28 cellular contexts compared by ENCODE assay signal in genomic region chr1:110062612-110063011, GRCh38. TPM values are rescaled to one million over a fixed set of nuclear protein-coding genes. Genes with fewer than 3 reads are reported as not detected.
"Had no signal": no experiment of that assay in that cellular context is flagged by ENCODE, and none has a peak within 500 bp of the region (broad histone marks: within the 10 kb centered on the region; RNA-seq: fewer than 3 reads in every experiment).

No MANE protein-coding gene starts in this region.

- H3K4me3 ChIP-seq: esophagus squamous epithelium, gastroesophageal sphincter, mucosa of descending colon, spleen, thoracic aorta, transverse colon had no signal

- H3K36me3 ChIP-seq: thoracic aorta had no signal

- DNase-seq: effector memory CD4-positive, alpha-beta T cell; esophagus squamous epithelium; foreskin fibroblast; glutamatergic neuron; immature natural killer cell; left colon; mucosa of descending colon; naive thymus-derived CD8-positive, alpha-beta T cell; spleen; stimulated activated CD4-positive, alpha-beta T cell treated with anti-CD3 and anti-CD28 coated beads, Interleukin-15, amount 100 ng/mL, for 24 hours; stimulated activated CD4-positive, alpha-beta T cell treated with anti-CD3 and anti-CD28 coated beads, Interleukin-1b, Interleukin-23, amount 100 ng/mL, for 48 hours; stimulated activated CD4-positive, alpha-beta T cell treated with anti-CD3 and anti-CD28 coated beads, Interleukin-4, amount 100 ng/mL, for 4 hours; stimulated activated naive B cell treated with anti-CD40 and anti-IgM and Interleukin-4, amounts not matched to agents 10 μg/mL and 1 μg/mL and 100 μg/mL, for 72 hours; stimulated activated naive CD8-positive, alpha-beta T cell treated with anti-CD3 and anti-CD28 coated beads, Interleukin-15, amount 100 ng/mL, for 72 hours; transverse colon had no signal

- H3K4me1 Mint-ChIP-seq: immature natural killer cell had no signal

- H3K27ac ChIP-seq: esophagus squamous epithelium, gastroesophageal sphincter, spleen, thoracic aorta, transverse colon had no signal

- H3K4me3 Mint-ChIP-seq: immature natural killer cell; naive thymus-derived CD8-positive, alpha-beta T cell; stimulated activated naive B cell treated with anti-CD40 and anti-IgM and Interleukin-4, amounts not matched to agents 10 μg/mL and 1 μg/mL and 100 μg/mL, for 72 hours; stimulated activated naive CD8-positive, alpha-beta T cell treated with anti-CD3 and anti-CD28 coated beads, Interleukin-15, amount 100 ng/mL, for 72 hours had no signal

- H3K27ac Mint-ChIP-seq: immature natural killer cell; naive thymus-derived CD8-positive, alpha-beta T cell; stimulated activated naive B cell treated with anti-CD40 and anti-IgM and Interleukin-4, amounts not matched to agents 10 μg/mL and 1 μg/mL and 100 μg/mL, for 72 hours; stimulated activated naive CD8-positive, alpha-beta T cell treated with anti-CD3 and anti-CD28 coated beads, Interleukin-15, amount 100 ng/mL, for 72 hours had no signal

- H3K9me3 ChIP-seq: esophagus squamous epithelium, gastroesophageal sphincter, mucosa of descending colon, spleen, thoracic aorta, transverse colon had no signal

- H3K9me3 Mint-ChIP-seq: immature natural killer cell; naive thymus-derived CD8-positive, alpha-beta T cell; stimulated activated naive B cell treated with anti-CD40 and anti-IgM and Interleukin-4, amounts not matched to agents 10 μg/mL and 1 μg/mL and 100 μg/mL, for 72 hours; stimulated activated naive CD8-positive, alpha-beta T cell treated with anti-CD3 and anti-CD28 coated beads, Interleukin-15, amount 100 ng/mL, for 72 hours had no signal

- ATAC-seq: gastroesophageal sphincter; left colon; mucosa of descending colon; naive thymus-derived CD8-positive, alpha-beta T cell; sciatic nerve; stimulated activated naive B cell treated with anti-CD40 and anti-IgM and Interleukin-4, amounts not matched to agents 10 μg/mL and 1 μg/mL and 100 μg/mL, for 72 hours; stimulated activated naive CD8-positive, alpha-beta T cell treated with anti-CD3 and anti-CD28 coated beads, Interleukin-15, amount 100 ng/mL, for 72 hours had no signal

RNA-seq across cellular contexts. Expression of gene ALX3, which starts 7.9 kb away (rescaled TPM):
- total RNA-seq: epithelial cell of proximal tubule; gastroesophageal sphincter; kidney epithelial cell; left colon; liver; lung microvascular endothelial cell; mesenteric fat pad; mucosa of descending colon; naive thymus-derived CD8-positive, alpha-beta T cell; osteocyte; pulmonary artery endothelial cell; sciatic nerve; skeletal muscle tissue; spleen; subcutaneous adipose tissue; thoracic aorta; transverse colon had no signal

RNA-seq across cellular contexts. Expression of gene UBL4B, which starts 49.6 kb away (rescaled TPM):
- total RNA-seq: epithelial cell of proximal tubule; kidney epithelial cell; left colon; liver; lung microvascular endothelial cell; mesenteric fat pad; mucosa of descending colon; naive thymus-derived CD8-positive, alpha-beta T cell; osteocyte; pulmonary artery endothelial cell; sciatic nerve; skeletal muscle tissue; spleen; thoracic aorta; urinary bladder had no signal
